ENCODE assay signal across 32 cellular contexts in the genomic region with DNA sequence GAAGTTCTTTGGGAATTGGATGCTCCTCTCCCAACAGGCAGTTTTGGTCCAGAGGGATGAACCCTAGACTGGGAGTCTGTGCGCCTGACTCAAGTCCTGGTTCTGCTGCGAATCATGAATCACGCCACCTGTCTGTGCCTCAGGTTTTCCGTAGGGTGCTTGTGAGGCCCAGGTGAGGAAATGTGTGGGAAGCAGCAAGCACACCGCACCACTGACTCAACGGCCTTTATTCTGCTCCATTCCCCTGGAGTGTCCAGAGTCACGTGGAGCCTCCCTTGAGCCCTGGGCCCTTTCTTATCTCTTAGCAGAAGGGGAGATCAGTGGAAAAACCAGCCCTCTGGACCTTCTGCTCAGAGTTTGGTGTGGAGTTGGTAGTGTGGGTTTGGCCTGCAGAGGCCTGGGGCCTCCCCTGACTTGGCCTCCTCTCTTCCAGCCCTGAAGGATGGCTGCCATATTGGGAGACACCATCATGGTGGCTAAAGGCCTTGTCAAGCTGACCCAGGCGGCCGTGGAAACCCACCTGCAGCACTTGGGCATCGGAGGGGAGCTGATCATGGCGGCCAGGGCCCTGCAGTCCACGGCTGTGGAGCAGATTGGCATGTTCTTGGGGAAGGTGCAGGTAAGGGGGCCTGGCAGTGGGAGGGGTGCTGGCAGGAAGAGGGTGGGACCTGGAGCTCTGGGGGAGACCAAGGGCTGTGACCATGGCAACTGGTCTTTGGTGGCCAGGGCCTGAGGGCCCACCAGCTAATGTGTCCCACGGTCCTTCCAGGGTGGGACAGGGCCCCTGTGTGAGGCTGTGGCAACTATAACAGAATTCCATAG. TPM values are rescaled to one million over a fixed set of nuclear protein-coding genes. Genes with fewer than 3 reads are reported as not detected.
DNase-seq lines count a peak whose midpoint lies in the region; ATAC-seq, FAIRE-seq and TF ChIP-seq lines count a peak whose summit lies in the region.
"Had no signal": no experiment of that assay in that cellular context is flagged by ENCODE, and none has a peak within 500 bp of the region (broad histone marks: within the 10 kb centered on the region; RNA-seq: fewer than 3 reads in every experiment).

No MANE protein-coding gene starts in this region.

- CTCF ChIA-PET in K562 (lab: Yijun Ruan, JAX; ENCODE audit: low intra/inter-chr PET ratio): no interaction called here

- H3K9me3 Mint-ChIP-seq in activated T-cell treated with anti-CD3 and anti-CD28 coated beads, Interleukin-2, amount 50 U/mL, for 4 hours: no peaks in the 10 kb centered on the region

- no peak for FAIRE-seq in K562 (lab: Jason Lieb, UNC)
- FAIRE-seq: endometrium, GM12891, H54, keratinocyte had no signal

- in situ Hi-C loops in K562 (cut with MboI): no loop called here

- H3K4me3 Mint-ChIP-seq in activated T-cell treated with anti-CD3 and anti-CD28 coated beads, Interleukin-2, amount 50 U/mL, for 4 hours: no peak overlapping the region
- H3K4me3 Mint-ChIP-seq: nephron; stimulated activated memory B cell treated with anti-CD40 and anti-IgM and Interleukin-4, amounts not matched to agents 10 μg/mL and 1 μg/mL and 100 μg/mL, for 72 hours had no signal

- no peak for TF ChIP-seq RAD21 in K562 (CRISPR knock-in tag; conservative IDR thresholded peaks at IDR 0.05 in 1 of 2, IDR thresholded peaks at IDR 0.05 in 1 of 2)

- TF ChIP-seq EP300 in K562 (IDR thresholded peaks at IDR 0.05; ENCODE audit: low read length): no peak

- no peak overlapping the region for H3K27ac ChIP-seq in K562 (ENCODE audit: extremely low read depth, low read depth, low read length)
- no peak overlapping the region for H3K27ac ChIP-seq in SJCRH30
- H3K27ac ChIP-seq: brain microvascular endothelial cell, foreskin keratinocyte, Peyer's patch, skin epidermis, suprapubic skin, upper lobe of left lung had no signal

- peak overlapping the region in 1 of 2 experiments; percentile 40; a peak in 1 of 4 replicates for H3K9ac ChIP-seq in K562 (ENCODE audit: insufficient read depth in 1 of 2, low read depth in 2 of 2, low read length in 2 of 2)

- peak; percentile 12 for DNase-seq in activated naive CD4-positive, alpha-beta T cell treated with Interleukin-2 at 50 U/mL for 16 hours
- no peak for DNase-seq in activated naive CD4-positive, alpha-beta T cell treated with anti-CD3 and anti-CD28 coated beads, Interleukin-2, amount 50 U/mL, for 16 hours
- no peak for DNase-seq in activated T-cell treated with anti-CD3 and anti-CD28 coated beads, Interleukin-2, amount 50 U/mL, for 4 hours
- peak in 1 of 4 experiments; percentile 42 for DNase-seq in K562 (ENCODE audit: extremely low read depth in 1 of 4, low spot score in 3 of 4)
- peak; percentile 24 to 39 for DNase-seq in stimulated activated CD4-positive, alpha-beta T cell treated with anti-CD3 and anti-CD28 coated beads, Interleukin-15, amount 100 ng/mL, for 48 hours (ENCODE audit: low read depth in 2 of 2)
- DNase-seq in SJCRH30: no peak
- DNase-seq: activated CD8-positive, alpha-beta memory T cell treated with anti-CD3 and anti-CD28 coated beads, Interleukin-2, amount 50 U/mL, for 4 hours; activated gamma-delta T cell; amniotic stem cell; brain microvascular endothelial cell; dorsolateral prefrontal cortex; foreskin keratinocyte; KBM-7; NCI-H1092; NCI-H187; NCI-H2171; NCI-H82; Peyer's patch; SHP77; upper lobe of left lung had no signal

- peaks cover 19% of the 10 kb centered on the region for H3K4me1 Mint-ChIP-seq in activated T-cell treated with anti-CD3 and anti-CD28 coated beads, Interleukin-2, amount 50 U/mL, for 4 hours (ENCODE audit: low read depth)
- H3K4me1 Mint-ChIP-seq: nephron had no signal

- peak; percentile 42 to 57 for ATAC-seq in activated T-cell treated with anti-CD3 and anti-CD28 coated beads, Interleukin-2, amount 50 U/mL, for 4 hours
- ATAC-seq in K562 (no peak), GM21526 (IDR thresholded peaks at IDR 0.05; ENCODE audit: low FRiP score, unreplicated experiment) (no peak)
- ATAC-seq: foreskin keratinocyte, heart left ventricle, mucosa of descending colon had no signal

- H3K9me1 ChIP-seq in K562 (ENCODE audit: control insufficient read depth, insufficient read depth, low read length): no peaks in the 10 kb centered on the region

- H3K36me3 Mint-ChIP-seq in activated T-cell treated with anti-CD3 and anti-CD28 coated beads, Interleukin-2, amount 50 U/mL, for 4 hours (ENCODE audit: insufficient read depth): peaks cover 10% of the 10 kb centered on the region

- H3K27me3 Mint-ChIP-seq in activated T-cell treated with anti-CD3 and anti-CD28 coated beads, Interleukin-2, amount 50 U/mL, for 4 hours (ENCODE audit: low read depth): no peaks in the 10 kb centered on the region
- H3K27me3 Mint-ChIP-seq: stimulated activated memory B cell treated with anti-CD40 and anti-IgM and Interleukin-4, amounts not matched to agents 10 μg/mL and 1 μg/mL and 100 μg/mL, for 72 hours had no signal

- no peak overlapping the region for H3K4me3 ChIP-seq in K562
- no peak overlapping the region for H3K4me3 ChIP-seq in SJCRH30
- H3K4me3 ChIP-seq: dorsolateral prefrontal cortex, esophagus muscularis mucosa, heart left ventricle, mucosa of descending colon, Peyer's patch, skin epidermis, suprapubic skin, upper lobe of left lung had no signal

- peaks cover 0 to 25% of the 10 kb centered on the region in 2 experiments; a peak in 3 of 5 replicates for H3K4me1 ChIP-seq in K562 (replicated peaks in 1 of 2; ENCODE audit: control insufficient read depth in 2 of 2, insufficient read depth in 2 of 2, low read length in 2 of 2)
- H3K4me1 ChIP-seq in SJCRH30: no peaks in the 10 kb centered on the region
- H3K4me1 ChIP-seq: foreskin keratinocyte, Peyer's patch, suprapubic skin, upper lobe of left lung had no signal

- intact Hi-C loops in K562 (cut with micrococcal nuclease): no loop called here

- no peak for TF ChIP-seq CTCF in K562 (IDR thresholded peaks at IDR 0.05 in 2 of 3, conservative IDR thresholded peaks at IDR 0.05 in 1 of 3; ENCODE audit: insufficient read depth in 2 of 3, low read depth in 1 of 3, low read length in 3 of 3)

- no peak overlapping the region for H2AFZ ChIP-seq in K562 (ENCODE audit: low read depth, low read length)

- H4K20me1 ChIP-seq in K562 (replicated peaks; ENCODE audit: control insufficient read depth, insufficient read depth, low read length): no peaks in the 10 kb centered on the region

- H3K4me2 ChIP-seq in K562 (ENCODE audit: insufficient read depth, low read length): no peak overlapping the region

- H3K27me3 ChIP-seq in K562 (ENCODE audit: control insufficient read depth in 2 of 2, insufficient read depth in 2 of 2, low read length in 2 of 2) (no peaks in the 10 kb centered on the region), SJCRH30 (no peaks in the 10 kb centered on the region)
- H3K27me3 ChIP-seq: brain microvascular endothelial cell, dorsolateral prefrontal cortex, esophagus muscularis mucosa, foreskin keratinocyte, heart left ventricle, Peyer's patch, suprapubic skin, upper lobe of left lung had no signal

- POLR2A ChIA-PET in K562 (lab: Yijun Ruan, JAX): interaction anchor here (0.6 to 1.6 kb wide), 3 partner anchors 13 to 340 kb away, joined by 3 to 6 read pairs (median 3); no protein-coding TSS in a partner anchor

- BruUV-seq in K562 (replicated peaks; lab: Mats Ljungman, UMichigan): no TSS peak

- H3K36me3 ChIP-seq in K562 (ENCODE audit: control insufficient read depth, insufficient read depth, low read length) (peaks cover 5% of the 10 kb centered on the region; the same call in 1 of the 3 replicates), SJCRH30 (no peaks in the 10 kb centered on the region)
- H3K36me3 ChIP-seq: brain microvascular endothelial cell had no signal

- peaks cover 21% of the 10 kb centered on the region for H3K79me2 ChIP-seq in K562 (ENCODE audit: control insufficient read depth, insufficient read depth, low read length)

- 71% methylated on average over 12 of the region's 13 CpGs for WGBS in K562 (ENCODE audit: insufficient coverage, low coverage, missing lambda C conversion rate)

- TF ChIP-seq POLR2A in K562 (conservative IDR thresholded peaks at IDR 0.05): no peak

- H3K9me3 ChIP-seq in K562 (replicated peaks; ENCODE audit: control insufficient read depth, insufficient read depth, low read depth, low read length) (0 out of 2 replicates have a peak, but pooled peaks cover 4% of the 10 kb centered on the region), SJCRH30 (replicated peaks) (no peaks in the 10 kb centered on the region)
- H3K9me3 ChIP-seq: esophagus muscularis mucosa, heart left ventricle, mucosa of descending colon, Peyer's patch, suprapubic skin, upper lobe of left lung had no signal

TF ChIP-seq in K562, 482 proteins besides CTCF, POLR2A, EP300 and RAD21 (continues in another document):
- TF ChIP-seq, protein P1, sequence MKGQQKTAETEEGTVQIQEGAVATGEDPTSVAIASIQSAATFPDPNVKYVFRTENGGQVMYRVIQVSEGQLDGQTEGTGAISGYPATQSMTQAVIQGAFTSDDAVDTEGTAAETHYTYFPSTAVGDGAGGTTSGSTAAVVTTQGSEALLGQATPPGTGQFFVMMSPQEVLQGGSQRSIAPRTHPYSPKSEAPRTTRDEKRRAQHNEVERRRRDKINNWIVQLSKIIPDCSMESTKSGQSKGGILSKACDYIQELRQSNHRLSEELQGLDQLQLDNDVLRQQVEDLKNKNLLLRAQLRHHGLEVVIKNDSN (CRISPR knock-in tag; IDR thresholded peaks at IDR 0.05): peak; percentile 71

RNA-seq across cellular contexts. Expression of a gene that starts 21.1 kb away (rescaled TPM):
- total RNA-seq in activated T-cell treated with anti-CD3 and anti-CD28 coated beads, Interleukin-2, amount 50 U/mL, for 4 hours: 10 to 100 TPM; 25.4 to 31.3 (median 31.0) TPM
- 36.8 and 53.6 TPM in 2 replicates for total RNA-seq in K562 (2011; cell fraction: chromatin; rRNA removed; ENCODE audit: low replicate concordance)
- total RNA-seq in K562 (2011; cell fraction: nucleolus; rRNA removed): 34.5 and 34.7 TPM in 2 replicates
- 35.6 and 48.2 TPM in 2 replicates for total RNA-seq in K562 (2011; cell fraction: nucleoplasm; rRNA removed)
- total RNA-seq in K562 (2014; rRNA removed): 40.1 and 45.0 TPM in 2 replicates
- total RNA-seq in K562 (2014; rRNA removed; fragmentation: Illumina TruSeq; extraction: Trizol): 18.4 and 18.6 TPM in 2 replicates
- total RNA-seq in K562 (2015; rRNA removed; fragmentation: Illumina TruSeq; extraction: Trizol): 20.5 and 20.7 TPM in 2 replicates
- 44.3 and 54.3 TPM in 2 replicates for total RNA-seq in K562 (2021)
- polyA plus RNA-seq in K562 (2011; rRNA removed): 38.4 and 40.1 TPM in 2 replicates
- polyA plus RNA-seq in K562 (2011; cell fraction: cytosol; rRNA removed): 36.3 and 44.9 TPM in 2 replicates
- polyA plus RNA-seq in K562 (2011; cell fraction: nucleus; rRNA removed): 78.8 and 89.1 TPM in 2 replicates
- polyA plus RNA-seq in K562 (2012): 27.1 and 42.6 TPM in 2 replicates
- 32.4 and 42.5 TPM in 2 replicates for polyA plus RNA-seq in K562 (2014; fragmentation: Illumina TruSeq; extraction: Trizol)
- polyA plus RNA-seq in K562 (2014; fragmentation: Nextera tagmentation; extraction: Ambion mirVana): 1 to 10 TPM; 2.6 to 4.1 TPM
- polyA plus RNA-seq in K562 (2014; rRNA removed): 38.0 and 45.7 TPM in 2 replicates
- 18.9 and 22.0 TPM in 2 replicates for polyA minus RNA-seq in K562 (2011; rRNA and poly(A)+ RNA removed)
- polyA minus RNA-seq in K562 (2011; cell fraction: cytosol; rRNA and poly(A)+ RNA removed): 18.2 and 22.0 TPM in 2 replicates
- 18.6 and 21.1 TPM in 2 replicates for polyA minus RNA-seq in K562 (2011; cell fraction: nucleus; rRNA and poly(A)+ RNA removed)
- 24.0 and 26.9 TPM in 2 replicates for total RNA-seq in SJCRH30 (2014; rRNA removed; shearing (Covaris generic))

Comparison
In these comparisons a context has a peak if more than half of its experiments do, and no peak if none do; other contexts are left out.
1. DNase-seq: peak in activated naive CD4-positive, alpha-beta T cell treated with Interleukin-2 at 50 U/mL for 16 hours (single experiment) and stimulated activated CD4-positive, alpha-beta T cell treated with anti-CD3 and anti-CD28 coated beads, Interleukin-15, amount 100 ng/mL, for 48 hours (2 of 2); none in activated naive CD4-positive, alpha-beta T cell treated with anti-CD3 and anti-CD28 coated beads, Interleukin-2, amount 50 U/mL, for 16 hours (single experiment), activated T-cell treated with anti-CD3 and anti-CD28 coated beads, Interleukin-2, amount 50 U/mL, for 4 hours (single experiment) and SJCRH30 (0 of 2).
2. ATAC-seq: peak in activated T-cell treated with anti-CD3 and anti-CD28 coated beads, Interleukin-2, amount 50 U/mL, for 4 hours (2 of 2); none in K562 (single experiment) and GM21526 (single experiment).